Comparison of ENCODE assay signal across 11 cellular contexts in genomic region chr13:27969073-27969865, GRCh38. TPM values are rescaled to one million over a fixed set of nuclear protein-coding genes. Genes with fewer than 3 reads are reported as not detected.
DNase-seq lines count a peak whose midpoint lies in the region; ATAC-seq, FAIRE-seq and TF ChIP-seq lines count a peak whose summit lies in the region.
"Had no signal": no experiment of that assay in that cellular context is flagged by ENCODE, and none has a peak within 500 bp of the region (broad histone marks: within the 10 kb centered on the region; RNA-seq: fewer than 3 reads in every experiment).

A gene with protein sequence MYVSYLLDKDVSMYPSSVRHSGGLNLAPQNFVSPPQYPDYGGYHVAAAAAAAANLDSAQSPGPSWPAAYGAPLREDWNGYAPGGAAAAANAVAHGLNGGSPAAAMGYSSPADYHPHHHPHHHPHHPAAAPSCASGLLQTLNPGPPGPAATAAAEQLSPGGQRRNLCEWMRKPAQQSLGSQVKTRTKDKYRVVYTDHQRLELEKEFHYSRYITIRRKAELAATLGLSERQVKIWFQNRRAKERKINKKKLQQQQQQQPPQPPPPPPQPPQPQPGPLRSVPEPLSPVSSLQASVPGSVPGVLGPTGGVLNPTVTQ (minus strand): TSS chr13:27969315. CDS start chr13:27969006, 309 bp downstream.

- CTCF ChIA-PET in A549 (lab: Yijun Ruan, JAX) (interaction anchor here (1.4 to 6.3 kb wide), 6 partner anchors 14 to 595 kb away, joined by 4 to 32 read pairs (median 6); no protein-coding TSS in a partner anchor), WTC11 (lab: Charles Lee) (interaction anchor here (1.2 to 6.1 kb wide), 7 partner anchors 8 to 172 kb away, joined by 3 to 53 read pairs (median 15); no protein-coding TSS in a partner anchor)

- H3K18ac ChIP-seq in mesenchymal stem cell (ENCODE audit: low read depth in 1 of 2, low read length in 2 of 2): peak within 1 kb of the TSS in 1 of 2 experiments; percentile 68

- H3K4me2 ChIP-seq in A549 (peak within 1 kb of the TSS; percentile 96), mesenchymal stem cell (ENCODE audit: low read length, poor library complexity, severe bottlenecking) (peak within 1 kb of the TSS; percentile 47)

- H3K4me3 ChIP-seq in A549: peak within 1 kb of the TSS; percentile 56
- peak within 1 kb of the TSS; percentile 37 for H3K4me3 ChIP-seq in H7 (ENCODE audit: insufficient read depth, low read depth, low read length)
- no peak within 1 kb of the TSS for H3K4me3 ChIP-seq in mesenchymal stem cell (ENCODE audit: insufficient read depth in 1 of 2, low read depth in 1 of 2, low read length in 2 of 2)
- H3K4me3 ChIP-seq: lung had no signal

- peaks cover 66% of the 10 kb centered on the region for H3K4me1 Mint-ChIP-seq in WTC11

- TF ChIP-seq POLR2A in A549 (IDR thresholded peaks at IDR 0.05; ENCODE audit: low read length): peak; percentile 60

- H3K27me3 Mint-ChIP-seq in WTC11 (ENCODE audit: low read depth): peaks cover 100% of the 10 kb centered on the region

- H2AK5ac ChIP-seq in mesenchymal stem cell (ENCODE audit: low read length, severe bottlenecking): no peak within 1 kb of the TSS

- WGBS in A549 (ENCODE audit: missing lambda C conversion rate): 54% methylated on average over 22 of the region's 35 CpGs
- WGBS in mesenchymal stem cell: 2% methylated on average over 27 of the region's 35 CpGs

- H3K79me1 ChIP-seq in mesenchymal stem cell (replicated peaks; ENCODE audit: low read length, poor library complexity, severe bottlenecking): no peaks in the 10 kb centered on the region

- no peaks in the 10 kb centered on the region for H3K36me3 Mint-ChIP-seq in WTC11

- no peak within 1 kb of the TSS for H2BK15ac ChIP-seq in mesenchymal stem cell (ENCODE audit: low read depth, poor library complexity, severe bottlenecking)

- TF ChIP-seq CTCF in A549 (IDR thresholded peaks at IDR 0.05) (no peak), WTC11 (IDR thresholded peaks at IDR 0.05) (no peak)

- H3K36me3 ChIP-seq in H7 (replicated peaks; ENCODE audit: control insufficient read depth, insufficient read depth, low read length) (no peaks in the 10 kb centered on the region), mesenchymal stem cell (ENCODE audit: control insufficient read depth in 1 of 2, insufficient read depth in 2 of 2, low read depth in 1 of 2, low read length in 2 of 2) (peaks cover 0 to 3% of the 10 kb centered on the region in 2 experiments)

- H2BK12ac ChIP-seq in mesenchymal stem cell (ENCODE audit: low read length in 2 of 2): peak within 1 kb of the TSS in 1 of 2 experiments; percentile 16

- no peak within 1 kb of the TSS for H3K9ac ChIP-seq in mesenchymal stem cell (ENCODE audit: low read length)

- no peak within 1 kb of the TSS for H3K4ac ChIP-seq in mesenchymal stem cell (ENCODE audit: low read depth in 1 of 2, low read length in 2 of 2)

- H3K9me3 Mint-ChIP-seq in WTC11: no peaks in the 10 kb centered on the region

- no peak for TF ChIP-seq RAD21 in A549 (conservative IDR thresholded peaks at IDR 0.05 in 1 of 2, IDR thresholded peaks at IDR 0.05 in 1 of 2)

- POLR2A ChIA-PET in A549 (lab: Yijun Ruan, JAX): interaction anchor here (1.6 kb wide), 1 partner anchor 15 kb away, joined by 7 read pairs; no protein-coding TSS in a partner anchor
- POLR2A ChIA-PET in WTC11 (lab: Charles Lee): no interaction called here

- H3K4me1 ChIP-seq in A549: no peaks in the 10 kb centered on the region
- H3K4me1 ChIP-seq in mesenchymal stem cell (ENCODE audit: control insufficient read depth, insufficient read depth, low read depth, low read length): peaks cover 16% of the 10 kb centered on the region

- H2AFZ ChIP-seq in mesenchymal stem cell (ENCODE audit: low read depth, low read length): peak within 1 kb of the TSS; percentile 47

- no peaks in the 10 kb centered on the region for H3K9me3 ChIP-seq in A549
- no peaks in the 10 kb centered on the region for H3K9me3 ChIP-seq in mesenchymal stem cell (ENCODE audit: control insufficient read depth, low read length)

- H3K14ac ChIP-seq in mesenchymal stem cell (ENCODE audit: low read length in 2 of 2): peak within 1 kb of the TSS in 1 of 2 experiments; percentile 68

- H3K23ac ChIP-seq in mesenchymal stem cell (ENCODE audit: low read length in 2 of 2): peak within 1 kb of the TSS in 1 of 2 experiments; percentile 99

- H2BK5ac ChIP-seq in mesenchymal stem cell (ENCODE audit: low read depth, low read length, poor library complexity, severe bottlenecking): no peak within 1 kb of the TSS

- H3K4me3 Mint-ChIP-seq in WTC11: peak within 1 kb of the TSS; percentile 70

- peak within 1 kb of the TSS; percentile 8 for H2BK120ac ChIP-seq in mesenchymal stem cell (ENCODE audit: low read depth, low read length)

- DNase-seq in A549 (ENCODE audit: low read depth in 1 of 2, low spot score in 1 of 2): peak in 1 of 2 experiments; percentile 16
- DNase-seq in H7: peak; percentile 84
- peak; percentile 52 for DNase-seq in WTC11 (ENCODE audit: low spot score)
- DNase-seq in mesenchymal stem cell: peak; percentile 83
- no peak for DNase-seq in stimulated activated CD4-positive, alpha-beta T cell treated with anti-CD3 and anti-CD28 coated beads, Interleukin-4, amount 100 ng/mL, for 1 hour
- DNase-seq: DMS79 treated with DMSO at 0.1 percent for 48 hours, NCI-H187 treated with DMSO at 0.1 percent for 48 hours had no signal

- FAIRE-seq in A549 (lab: Jason Lieb, UNC): no peak

- peaks cover 98% of the 10 kb centered on the region for H3K27me3 ChIP-seq in H7 (ENCODE audit: control insufficient read depth, insufficient read depth, low read length)
- peaks cover 97 to 100% of the 10 kb centered on the region in 2 experiments for H3K27me3 ChIP-seq in mesenchymal stem cell (ENCODE audit: control insufficient read depth in 1 of 2, insufficient read depth in 1 of 2, low read length in 2 of 2)

- H4K91ac ChIP-seq in mesenchymal stem cell (ENCODE audit: low read length): peak within 1 kb of the TSS; percentile 78

- no peak within 1 kb of the TSS for H3K27ac Mint-ChIP-seq in WTC11

- no peak for TF ChIP-seq EP300 in A549 (IDR thresholded peaks at IDR 0.05)

- H3K27ac ChIP-seq in A549 (peak within 1 kb of the TSS; percentile 36 to 79; a peak in 4 of 6 replicates), mesenchymal stem cell (ENCODE audit: low read length, poor library complexity, severe bottlenecking) (no peak within 1 kb of the TSS)

- peak; percentile 27 to 64; a peak in 4 of 6 replicates for ATAC-seq in A549
- ATAC-seq in WTC11: peak; percentile 21
- no peak for ATAC-seq in HG02970 (IDR thresholded peaks at IDR 0.05; ENCODE audit: low FRiP score, unreplicated experiment)
- ATAC-seq in GM19023 (IDR thresholded peaks at IDR 0.05; ENCODE audit: unreplicated experiment): no peak
- ATAC-seq in GM21825 (IDR thresholded peaks at IDR 0.05; ENCODE audit: unreplicated experiment): no peak

- H4K8ac ChIP-seq in mesenchymal stem cell (ENCODE audit: low read length): peak within 1 kb of the TSS; percentile 60

TF ChIP-seq in A549, 52 proteins besides CTCF, POLR2A, EP300 and RAD21 (continues in another document):
- TF ChIP-seq PHF8 (IDR thresholded peaks at IDR 0.05; ENCODE audit: borderline replicate concordance, low read depth): no peak
- no peak for TF ChIP-seq CEBPB (IDR thresholded peaks at IDR 0.05)
- TF ChIP-seq, protein P1, sequence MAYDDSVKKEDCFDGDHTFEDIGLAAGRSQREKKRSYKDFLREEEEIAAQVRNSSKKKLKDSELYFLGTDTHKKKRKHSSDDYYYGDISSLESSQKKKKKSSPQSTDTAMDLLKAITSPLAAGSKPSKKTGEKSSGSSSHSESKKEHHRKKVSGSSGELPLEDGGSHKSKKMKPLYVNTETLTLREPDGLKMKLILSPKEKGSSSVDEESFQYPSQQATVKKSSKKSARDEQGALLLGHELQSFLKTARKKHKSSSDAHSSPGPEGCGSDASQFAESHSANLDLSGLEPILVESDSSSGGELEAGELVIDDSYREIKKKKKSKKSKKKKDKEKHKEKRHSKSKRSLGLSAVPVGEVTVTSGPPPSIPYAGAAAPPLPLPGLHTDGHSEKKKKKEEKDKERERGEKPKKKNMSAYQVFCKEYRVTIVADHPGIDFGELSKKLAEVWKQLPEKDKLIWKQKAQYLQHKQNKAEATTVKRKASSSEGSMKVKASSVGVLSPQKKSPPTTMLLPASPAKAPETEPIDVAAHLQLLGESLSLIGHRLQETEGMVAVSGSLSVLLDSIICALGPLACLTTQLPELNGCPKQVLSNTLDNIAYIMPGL (CRISPR knock-in tag; IDR thresholded peaks at IDR 0.05; ENCODE audit: borderline replicate concordance): no peak
- TF ChIP-seq ESRRA (IDR thresholded peaks at IDR 0.05; ENCODE audit: borderline replicate concordance, low read length): no peak
- TF ChIP-seq RCOR1 (IDR thresholded peaks at IDR 0.05; ENCODE audit: low read depth, low read length): no peak

TF ChIP-seq in WTC11, 78 proteins besides CTCF, POLR2A, EP300 and RAD21:
- TF ChIP-seq, protein P2, sequence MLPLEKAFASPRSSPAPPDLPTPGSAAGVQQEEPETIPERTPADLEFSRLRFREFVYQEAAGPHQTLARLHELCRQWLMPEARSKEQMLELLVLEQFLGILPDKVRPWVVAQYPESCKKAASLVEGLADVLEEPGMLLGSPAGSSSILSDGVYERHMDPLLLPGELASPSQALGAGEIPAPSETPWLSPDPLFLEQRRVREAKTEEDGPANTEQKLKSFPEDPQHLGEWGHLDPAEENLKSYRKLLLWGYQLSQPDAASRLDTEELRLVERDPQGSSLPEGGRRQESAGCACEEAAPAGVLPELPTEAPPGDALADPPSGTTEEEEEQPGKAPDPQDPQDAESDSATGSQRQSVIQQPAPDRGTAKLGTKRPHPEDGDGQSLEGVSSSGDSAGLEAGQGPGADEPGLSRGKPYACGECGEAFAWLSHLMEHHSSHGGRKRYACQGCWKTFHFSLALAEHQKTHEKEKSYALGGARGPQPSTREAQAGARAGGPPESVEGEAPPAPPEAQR (CRISPR knock-in tag; IDR thresholded peaks at IDR 0.05): no peak
- TF ChIP-seq MAX (CRISPR knock-in tag; IDR thresholded peaks at IDR 0.05): peak; percentile 10; the same call in 1 of the 2 replicates

RNA-seq across cellular contexts. Expression of the gene that starts here (rescaled TPM):
- 0.14 and 0.17 TPM in 2 replicates for polyA plus RNA-seq in A549 (2011; rRNA removed)
- 0.75 and 0.87 TPM in 2 replicates for polyA plus RNA-seq in A549 (2012; cell fraction: cytosol; rRNA removed)
- 0.78 and 1.0 TPM in 2 replicates for polyA plus RNA-seq in A549 (2012; cell fraction: nucleus; rRNA removed)
- 0.19 to 0.34 TPM (median 0.20 TPM) in 3 replicates for polyA plus RNA-seq in A549 (2017; fragmentation: RNase III; extraction: RNeasy Plus Mini Kit Qiagen cat#74134 plus additional on column Dnase treatment)
- polyA minus RNA-seq in A549 (2011; rRNA and poly(A)+ RNA removed): 0.29 TPM in 1 of 2 replicates, not detected in the other
- 0.04 TPM in 1 of 2 replicates, not detected in the other for total RNA-seq in H7 (2014; rRNA removed; shearing (Covaris generic))
- 0.09 to 0.44 TPM (median 0.11 TPM) in 3 replicates for total RNA-seq in WTC11 (2021)
- polyA plus RNA-seq in mesenchymal stem cell (2013, experiment 1 of 2): 1.9 TPM
- polyA plus RNA-seq in mesenchymal stem cell (2013, experiment 2 of 2): 1.7 TPM
- polyA plus RNA-seq: lung had no signal

Comparison
In these comparisons a context has a peak if more than half of its experiments do, and no peak if none do; other contexts are left out.
1. Peak in DNase-seq and H3K4me3 ChIP-seq in H7; RNA of the gene not detected or under 1 TPM.
2. Peak in DNase-seq and ATAC-seq in WTC11; RNA of the gene not detected or under 1 TPM.
3. ATAC-seq: peak in A549 (2 of 2); none in HG02970 (single experiment), GM19023 (single experiment) and GM21825 (single experiment).
4. Of the 8 proteins assayed by ChIP-seq in both WTC11 and A549: peak only in WTC11: MAX; only in A549: none; in both: none; in neither: 7.